9 cellular contexts compared by ENCODE assay signal in genomic region chr19:5293607-5294089, GRCh38. TPM values are rescaled to one million over a fixed set of nuclear protein-coding genes. Genes with fewer than 3 reads are reported as not detected.
DNase-seq lines count a peak whose midpoint lies in the region; ATAC-seq and TF ChIP-seq lines count a peak whose summit lies in the region.
"Had no signal": no experiment of that assay in that cellular context is flagged by ENCODE, and none has a peak within 500 bp of the region (broad histone marks: within the 10 kb centered on the region; RNA-seq: fewer than 3 reads in every experiment).

No MANE protein-coding gene starts in this region.

- TF ChIP-seq CTCF in SK-N-SH (IDR thresholded peaks at IDR 0.05), result no peak
- TF ChIP-seq CTCF in fibroblast of the aortic adventitia (IDR thresholded peaks at IDR 0.05; ENCODE audit: insufficient read depth, low read length), result no peak
- no peak for TF ChIP-seq CTCF in osteocyte (IDR thresholded peaks at IDR 0.05)

- H2AFZ ChIP-seq in SK-N-SH (ENCODE audit: low read depth), result peak overlapping the region; percentile 53; the same call in 1 of the 2 replicates

- CTCF ChIA-PET in SK-N-SH (lab: Yijun Ruan, JAX), result interaction anchor here (0.6 kb wide), 2 partner anchors 49 to 245 kb away, joined by 3 read pairs; no protein-coding TSS in a partner anchor

- no peaks in the 10 kb centered on the region for H3K9me3 Mint-ChIP-seq in osteocyte (ENCODE audit: unreplicated experiment)

- peak overlapping the region; percentile 95 for H3K4me2 ChIP-seq in SK-N-SH

- H3F3A ChIP-seq in SK-N-SH (replicated peaks; ENCODE audit: insufficient read depth), result peaks cover 3% of the 10 kb centered on the region

- no peaks in the 10 kb centered on the region for H3K27me3 ChIP-seq in SK-N-SH (ENCODE audit: insufficient read depth)

- H3K4me1 Mint-ChIP-seq in osteocyte (ENCODE audit: unreplicated experiment), result peaks cover 15% of the 10 kb centered on the region

- no peaks in the 10 kb centered on the region for H3K36me3 ChIP-seq in SK-N-SH (replicated peaks in 1 of 2; ENCODE audit: control insufficient read depth in 1 of 2, insufficient read depth in 2 of 2, low read length in 1 of 2)

- peak overlapping the region; percentile 83 for H3K4me3 Mint-ChIP-seq in osteocyte (ENCODE audit: unreplicated experiment)

- no peak for TF ChIP-seq RAD21 in SK-N-SH (IDR thresholded peaks at IDR 0.05; ENCODE audit: low read length)

- WGBS in SK-N-SH (ENCODE audit: low lambda C conversion rate), result 2% methylated on average over 23 of the region's 30 CpGs

- H3K4me1 ChIP-seq in SK-N-SH (ENCODE audit: control insufficient read depth in 1 of 2, insufficient read depth in 2 of 2, low read depth in 1 of 2, low read length in 1 of 2), result peaks cover 4 to 36% of the 10 kb centered on the region in 2 experiments; a peak in 1 of 4 replicates

- peak overlapping the region; percentile 23 for H3K27ac Mint-ChIP-seq in osteocyte (ENCODE audit: unreplicated experiment)

- TF ChIP-seq EP300 in SK-N-SH (IDR thresholded peaks at IDR 0.05; ENCODE audit: borderline replicate concordance in 1 of 2, low read depth in 1 of 2, low read length in 1 of 2), result no peak; a peak in 1 of 4 replicates

- ATAC-seq in activated CD4-positive, CD25-positive, alpha-beta regulatory T cell treated with anti-CD3 and anti-CD28 coated beads, Interleukin-2, amount 50 U/mL, for 24 hours, result peak; percentile 10 to 25
- no peak for ATAC-seq in HG02759 (IDR thresholded peaks at IDR 0.05; ENCODE audit: unreplicated experiment)

- no peaks in the 10 kb centered on the region for H3K9me3 ChIP-seq in SK-N-SH

- peak overlapping the region; percentile 78 to 85 for H3K4me3 ChIP-seq in SK-N-SH (ENCODE audit: low read depth in 2 of 2, low read length in 1 of 2)
- peak overlapping the region; percentile 76 for H3K4me3 ChIP-seq in fibroblast of the aortic adventitia (ENCODE audit: low read depth, low read length)

- POLR2A ChIA-PET in SK-N-SH (lab: Yijun Ruan, JAX), result interaction anchor here (0.7 to 1.5 kb wide), 5 partner anchors 11 to 245 kb away, joined by 3 to 7 read pairs (median 5); no protein-coding TSS in a partner anchor

- no peaks in the 10 kb centered on the region for H3K36me3 Mint-ChIP-seq in osteocyte (ENCODE audit: unreplicated experiment)

- H3K79me2 ChIP-seq in SK-N-SH (ENCODE audit: insufficient read depth), result peaks cover 39% of the 10 kb centered on the region

- H3K27ac ChIP-seq in SK-N-SH (ENCODE audit: low read depth in 2 of 2, low read length in 1 of 2), result peak overlapping the region; percentile 77 to 96

- no peaks in the 10 kb centered on the region for H3K9me2 ChIP-seq in SK-N-SH

- no peaks in the 10 kb centered on the region for H3K27me3 Mint-ChIP-seq in osteocyte (ENCODE audit: unreplicated experiment)

- H4K20me1 ChIP-seq in SK-N-SH (ENCODE audit: insufficient read depth), result peaks cover 40% of the 10 kb centered on the region

- peak overlapping the region; percentile 93 for H3K9ac ChIP-seq in SK-N-SH

- DNase-seq in activated CD4-positive, CD25-positive, alpha-beta regulatory T cell treated with anti-CD3 and anti-CD28 coated beads, Interleukin-2, amount 50 U/mL, for 72 hours, result no peak
- DNase-seq in SK-N-SH (peak; percentile 94), fibroblast of the aortic adventitia (ENCODE audit: low read depth) (peak; percentile 30), osteocyte (ENCODE audit: extremely low spot score, unreplicated experiment) (peak; percentile 89), NCI-H1417 treated with DMSO at 0.1 percent for 48 hours (lab: John Stamatoyannopoulos, UW) (no peak)
- no peak for DNase-seq in central memory CD4-positive, alpha-beta T cell
- DNase-seq: DND-41 had no signal

TF ChIP-seq in SK-N-SH, 30 proteins besides CTCF, POLR2A, EP300 and RAD21 (continues in another document):
- TF ChIP-seq EZH2phosphoT487 (IDR thresholded peaks at IDR 0.05; ENCODE audit: borderline replicate concordance, low read depth) (no peak), REST (IDR thresholded peaks at IDR 0.05; ENCODE audit: low read depth, low read length) (no peak), GABPA (IDR thresholded peaks at IDR 0.05; ENCODE audit: low read depth) (0 out of 2 replicates have a peak, but pooled peaks have one; percentile 1), USF1 (IDR thresholded peaks at IDR 0.05; ENCODE audit: borderline replicate concordance, low read depth) (no peak), ELF1 (IDR thresholded peaks at IDR 0.05) (no peak), USF2 (IDR thresholded peaks at IDR 0.05; ENCODE audit: borderline replicate concordance, low read depth, low read length) (no peak), MAX (IDR thresholded peaks at IDR 0.05; ENCODE audit: low read depth) (0 out of 2 replicates have a peak, but pooled peaks have one; percentile 36), YY1 (IDR thresholded peaks at IDR 0.05; ENCODE audit: low read depth) (no peak), FOSL2 (IDR thresholded peaks at IDR 0.05; ENCODE audit: borderline replicate concordance, low read depth) (no peak), GATA2 (CRISPR knock-in tag; IDR thresholded peaks at IDR 0.05) (no peak), FOXJ3 (CRISPR knock-in tag; IDR thresholded peaks at IDR 0.05) (no peak), RFX5 (IDR thresholded peaks at IDR 0.05; ENCODE audit: low read length) (no peak), POLR2AphosphoS5 (IDR thresholded peaks at IDR 0.05; ENCODE audit: low read depth, low read length) (no peak; the same call in 1 of the 2 replicates), SIN3A (IDR thresholded peaks at IDR 0.05; ENCODE audit: borderline replicate concordance, low read depth, low read length) (peak; percentile 13; the same call in 1 of the 2 replicates), TEAD4 (IDR thresholded peaks at IDR 0.05; ENCODE audit: borderline replicate concordance, insufficient read depth) (no peak), CHD2 (IDR thresholded peaks at IDR 0.05; ENCODE audit: low read length, partially characterized antibody) (peak; percentile 28), TAF1 (IDR thresholded peaks at IDR 0.05; ENCODE audit: borderline replicate concordance, low read depth, low read length) (peak; percentile 13; the same call in 1 of the 2 replicates)

RNA-seq across cellular contexts. Expression of gene PTPRS, which starts 47.0 kb away (rescaled TPM):
- polyA plus RNA-seq in SK-N-SH (2012; rRNA removed), result 57.1 and 91.0 TPM in 2 replicates
- polyA plus RNA-seq in SK-N-SH (2012; cell fraction: cytosol; rRNA removed), result 27.1 and 43.7 TPM in 2 replicates
- polyA plus RNA-seq in SK-N-SH (2012; cell fraction: nucleus; rRNA removed), result 144 and 167 TPM in 2 replicates
- 126 and 193 TPM in 2 replicates for total RNA-seq in fibroblast of the aortic adventitia (ENCODE audit: low replicate concordance)
- 182 and 185 TPM in 2 replicates for total RNA-seq in osteocyte

Comparison
In these comparisons a context has a peak if more than half of its experiments do, and no peak if none do; other contexts are left out.
1. DNase-seq: peak in SK-N-SH (single experiment), fibroblast of the aortic adventitia (single experiment) and osteocyte (single experiment); none in activated CD4-positive, CD25-positive, alpha-beta regulatory T cell treated with anti-CD3 and anti-CD28 coated beads, Interleukin-2, amount 50 U/mL, for 72 hours (single experiment), central memory CD4-positive, alpha-beta T cell (single experiment) and NCI-H1417 treated with DMSO at 0.1 percent for 48 hours (single experiment).